In the genomic region with DNA sequence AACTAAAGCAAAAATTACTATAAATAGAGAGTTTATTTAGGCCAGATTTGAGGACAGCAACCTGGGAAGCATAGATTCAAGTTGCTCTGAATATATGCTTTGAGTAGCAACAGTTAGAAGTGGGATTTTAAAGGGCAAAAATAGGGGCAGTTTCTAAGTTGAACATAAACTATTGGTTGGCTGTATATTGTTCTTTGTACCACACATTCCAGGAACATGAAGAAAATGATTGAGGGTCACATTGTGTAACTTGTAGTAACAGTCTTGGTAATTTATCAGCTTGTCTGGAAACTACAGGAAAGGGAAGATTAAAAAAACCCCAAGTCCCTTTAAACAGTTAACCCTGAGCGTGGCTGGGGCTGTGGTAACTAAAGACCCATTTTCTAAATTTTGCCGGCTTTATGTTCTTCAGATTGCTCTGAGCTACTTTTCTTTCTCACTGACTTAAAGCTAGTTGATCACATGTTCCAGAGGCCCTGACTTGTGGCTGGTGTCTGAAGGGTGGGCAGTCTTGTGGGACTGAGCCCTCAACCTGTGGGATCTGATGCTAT, we compare ENCODE assay signal across 1 cellular context.
TF ChIP-seq lines count a peak whose summit lies in the region.

No MANE protein-coding gene starts in this region.

TF ChIP-seq in GM12878, 131 proteins besides CTCF, POLR2A, EP300 and RAD21:
- no peak for TF ChIP-seq HSF1 (IDR thresholded peaks at IDR 0.05; ENCODE audit: low read depth, low read length)
- no peak for TF ChIP-seq REST (IDR thresholded peaks at IDR 0.05; ENCODE audit: low read depth, low read length)
- TF ChIP-seq POLR2AphosphoS2 (IDR thresholded peaks at IDR 0.05; ENCODE audit: low read depth, low read length) = no peak
- TF ChIP-seq, protein P1, sequence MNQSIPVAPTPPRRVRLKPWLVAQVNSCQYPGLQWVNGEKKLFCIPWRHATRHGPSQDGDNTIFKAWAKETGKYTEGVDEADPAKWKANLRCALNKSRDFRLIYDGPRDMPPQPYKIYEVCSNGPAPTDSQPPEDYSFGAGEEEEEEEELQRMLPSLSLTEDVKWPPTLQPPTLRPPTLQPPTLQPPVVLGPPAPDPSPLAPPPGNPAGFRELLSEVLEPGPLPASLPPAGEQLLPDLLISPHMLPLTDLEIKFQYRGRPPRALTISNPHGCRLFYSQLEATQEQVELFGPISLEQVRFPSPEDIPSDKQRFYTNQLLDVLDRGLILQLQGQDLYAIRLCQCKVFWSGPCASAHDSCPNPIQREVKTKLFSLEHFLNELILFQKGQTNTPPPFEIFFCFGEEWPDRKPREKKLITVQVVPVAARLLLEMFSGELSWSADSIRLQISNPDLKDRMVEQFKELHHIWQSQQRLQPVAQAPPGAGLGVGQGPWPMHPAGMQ (IDR thresholded peaks at IDR 0.05; ENCODE audit: borderline replicate concordance) = no peak
- no peak for TF ChIP-seq SMARCA5 (IDR thresholded peaks at IDR 0.05)
- TF ChIP-seq RELB (IDR thresholded peaks at IDR 0.05; ENCODE audit: low read depth) = no peak
- no peak for TF ChIP-seq CREM (IDR thresholded peaks at IDR 0.05; ENCODE audit: low read depth)
- TF ChIP-seq FOXM1 (IDR thresholded peaks at IDR 0.05; ENCODE audit: low read depth, low read length) = no peak
- TF ChIP-seq DPF2 (IDR thresholded peaks at IDR 0.05) = no peak
- TF ChIP-seq HDGF (IDR thresholded peaks at IDR 0.05) = no peak
- TF ChIP-seq NFXL1 (IDR thresholded peaks at IDR 0.05; ENCODE audit: borderline replicate concordance) = no peak
- no peak for TF ChIP-seq RB1 (IDR thresholded peaks at IDR 0.05; ENCODE audit: borderline replicate concordance)
- TF ChIP-seq KAT2A (conservative IDR thresholded peaks at IDR 0.05; ENCODE audit: control insufficient read depth, low read depth, low read length) = no peak
